In genomic region chr6:105593056-105593455, GRCh38 we compare ENCODE assay signal across 14 cellular contexts.
A peak's percentile ranks its signal among the peaks of the same experiment; 100 is the strongest.
DNase-seq lines count a peak whose midpoint lies in the region; ATAC-seq and TF ChIP-seq lines count a peak whose summit lies in the region.
"Had no signal": no experiment of that assay in that cellular context is flagged by ENCODE, and none has a peak within 500 bp of the region (broad histone marks: within the 10 kb centered on the region; RNA-seq: fewer than 3 reads in every experiment).

No MANE protein-coding gene starts in this region.

- H3K9me3 Mint-ChIP-seq in nephron progenitor cell, result no peaks in the 10 kb centered on the region
- H3K9me3 Mint-ChIP-seq: effector memory CD8-positive, alpha-beta T cell; memory B cell; natural killer cell treated with Interleukin-12 subunit alpha and Interleukin-12 subunit beta and Interleukin-15 and Interleukin-18, amount 100 ng/mL, for 72 hours had no signal

- no peaks in the 10 kb centered on the region for H3K9me3 ChIP-seq in T-helper 17 cell (ENCODE audit: control insufficient read depth, low read length, poor library complexity, severe bottlenecking)
- H3K9me3 ChIP-seq: gastrocnemius medialis had no signal

- H3K27me3 Mint-ChIP-seq in T-helper 17 cell, result no peaks in the 10 kb centered on the region
- H3K27me3 Mint-ChIP-seq in nephron progenitor cell (ENCODE audit: low read depth, poor library complexity), result peaks cover 3% of the 10 kb centered on the region
- H3K27me3 Mint-ChIP-seq: effector memory CD8-positive, alpha-beta T cell; memory B cell; natural killer cell treated with Interleukin-12 subunit alpha and Interleukin-12 subunit beta and Interleukin-15 and Interleukin-18, amount 100 ng/mL, for 72 hours had no signal

- DNase-seq in A172 (ENCODE audit: low spot score) (peak; percentile 69), HT1080 (ENCODE audit: low read depth) (peak; percentile 95), T-helper 17 cell (no peak), fibroblast of pulmonary artery (ENCODE audit: low read depth) (peak; percentile 13), AG20443 (ENCODE audit: low spot score) (no peak), nephron progenitor cell (no peak), AG08395 (ENCODE audit: low spot score) (no peak), NCI-H748 treated with DMSO at 0.1 percent for 48 hours (lab: John Stamatoyannopoulos, UW) (no peak)
- DNase-seq: central memory CD4-positive, alpha-beta T cell; effector memory CD8-positive, alpha-beta T cell; gastrocnemius medialis; NCI-H1694 treated with DMSO at 0.1 percent for 48 hours had no signal

- peak overlapping the region; percentile 72 for H3K27ac Mint-ChIP-seq in T-helper 17 cell
- no peak overlapping the region for H3K27ac Mint-ChIP-seq in nephron progenitor cell
- H3K27ac Mint-ChIP-seq: memory B cell had no signal

- no peak overlapping the region for H3K4me3 ChIP-seq in fibroblast of pulmonary artery (replicated peaks; ENCODE audit: low read depth, low read length)
- H3K4me3 ChIP-seq: gastrocnemius medialis had no signal

- no peak overlapping the region for H3K4me3 Mint-ChIP-seq in T-helper 17 cell
- no peak overlapping the region for H3K4me3 Mint-ChIP-seq in nephron progenitor cell
- H3K4me3 Mint-ChIP-seq: effector memory CD8-positive, alpha-beta T cell; memory B cell; natural killer cell treated with Interleukin-12 subunit alpha and Interleukin-12 subunit beta and Interleukin-15 and Interleukin-18, amount 100 ng/mL, for 72 hours had no signal

- H3K4me1 Mint-ChIP-seq in T-helper 17 cell (peaks cover 27% of the 10 kb centered on the region), nephron progenitor cell (peaks cover 28% of the 10 kb centered on the region)

- no peak for ATAC-seq in T-helper 17 cell
- ATAC-seq: effector memory CD8-positive, alpha-beta T cell; gastrocnemius medialis; natural killer cell treated with Interleukin-12 subunit alpha and Interleukin-12 subunit beta and Interleukin-15 and Interleukin-18, amount 100 ng/mL, for 72 hours had no signal

- peaks cover 4% of the 10 kb centered on the region for H3K36me3 Mint-ChIP-seq in T-helper 17 cell (ENCODE audit: low read depth)
- no peaks in the 10 kb centered on the region for H3K36me3 Mint-ChIP-seq in nephron progenitor cell (ENCODE audit: low read depth)
- H3K36me3 Mint-ChIP-seq: memory B cell; natural killer cell treated with Interleukin-12 subunit alpha and Interleukin-12 subunit beta and Interleukin-15 and Interleukin-18, amount 100 ng/mL, for 72 hours had no signal

- TF ChIP-seq CTCF in fibroblast of pulmonary artery (IDR thresholded peaks at IDR 0.05; ENCODE audit: low read length, missing control alignments) (no peak), nephron progenitor cell (IDR thresholded peaks at IDR 0.05) (no peak)

Comparison
In these comparisons a context has a peak if more than half of its experiments do, and no peak if none do; other contexts are left out.
1. DNase-seq: peak in A172 (single experiment), HT1080 (single experiment) and fibroblast of pulmonary artery (single experiment); none in T-helper 17 cell (0 of 3), AG20443 (single experiment), nephron progenitor cell (single experiment), AG08395 (single experiment) and NCI-H748 treated with DMSO at 0.1 percent for 48 hours (single experiment).